Comparison of ENCODE assay signal across 8 cellular contexts in genomic region chr19:47511681-47512080, GRCh38. TPM values are rescaled to one million over a fixed set of nuclear protein-coding genes. Genes with fewer than 3 reads are reported as not detected.
A peak's percentile ranks its signal among the peaks of the same experiment; 100 is the strongest.
DNase-seq lines count a peak whose midpoint lies in the region; ATAC-seq and TF ChIP-seq lines count a peak whose summit lies in the region.
"Had no signal": no experiment of that assay in that cellular context is flagged by ENCODE, and none has a peak within 500 bp of the region (broad histone marks: within the 10 kb centered on the region; RNA-seq: fewer than 3 reads in every experiment).

No MANE protein-coding gene starts in this region.

- H3K9ac ChIP-seq in neuronal stem cell (ENCODE audit: low read depth, low read length, poor library complexity) = no peak overlapping the region

- H3K4ac ChIP-seq in neuronal stem cell (ENCODE audit: low read length) = no peak overlapping the region

- no peak for ATAC-seq in HG03460 (IDR thresholded peaks at IDR 0.05; ENCODE audit: unreplicated experiment)
- ATAC-seq: Right ventricle myocardium inferior had no signal

- H3K27me3 Mint-ChIP-seq in HFFc6 (ENCODE audit: insufficient read depth) = peaks cover 10% of the 10 kb centered on the region
- no peaks in the 10 kb centered on the region for H3K27me3 Mint-ChIP-seq in activated CD4-positive, alpha-beta memory T cell treated with anti-CD3 and anti-CD28 coated beads, Interleukin-2, amount 10 ng/mL, durations not matched to agents 7 days and 5 days

- no peak for TF ChIP-seq POLR2A in spleen (IDR thresholded peaks at IDR 0.05)

- H2AFZ ChIP-seq in neuronal stem cell (ENCODE audit: low read length) = no peak overlapping the region

- POLR2A ChIA-PET in activated CD4-positive, alpha-beta memory T cell treated with anti-CD3 and anti-CD28 coated beads, Interleukin-2, amount 10 ng/mL, durations not matched to agents 7 days and 5 days (lab: Charles Lee) = interaction anchor here (1.6 to 8.4 kb wide), 2 partner anchors 90 to 237 kb away, joined by 3 to 87 read pairs; partner anchors contain the start of gene INAFM1

- CTCF ChIA-PET in activated CD4-positive, alpha-beta memory T cell treated with anti-CD3 and anti-CD28 coated beads, Interleukin-2, amount 10 ng/mL, durations not matched to agents 7 days and 5 days (lab: Charles Lee) = interaction anchor here (1.7 kb wide), 1 partner anchor 28 kb away, joined by 5 read pairs; the partner anchor contains the start of gene KPTN

- H3K4me3 ChIP-seq in spleen (peak overlapping the region in 1 of 8 donors; percentile 84), neuronal stem cell (ENCODE audit: low read length in 2 of 2) (no peak overlapping the region)

- H2AK5ac ChIP-seq in neuronal stem cell (ENCODE audit: low read depth, low read length) = no peak overlapping the region

- no peak overlapping the region for H4K8ac ChIP-seq in neuronal stem cell (ENCODE audit: low read depth, low read length)

- DNase-seq in HFFc6 (peak; percentile 12), iris pigment epithelial cell (ENCODE audit: low read depth) (peak; percentile 54), spleen (no peak), neuronal stem cell (ENCODE audit: low spot score) (no peak), NCI-H146 (lab: John Stamatoyannopoulos, UW) (no peak)
- no peak for DNase-seq in activated CD4-positive, alpha-beta memory T cell treated with anti-CD3 and anti-CD28 coated beads, Interleukin-2, amount 10 ng/mL, durations not matched to agents 7 days and 5 days

- H3K27me3 ChIP-seq in spleen (replicated peaks in 1 of 7) = no peaks in the 10 kb centered on the region
- no peaks in the 10 kb centered on the region for H3K27me3 ChIP-seq in neuronal stem cell (ENCODE audit: control insufficient read depth in 3 of 3, insufficient read depth in 3 of 3, low read depth in 1 of 3, low read length in 3 of 3)

- H3K27ac ChIP-seq in spleen (peak overlapping the region; percentile 38 to 98 (median 66)), neuronal stem cell (replicated peaks; ENCODE audit: low read length) (no peak overlapping the region)

- H3K4me3 Mint-ChIP-seq in HFFc6 = peak overlapping the region; percentile 99
- no peak overlapping the region for H3K4me3 Mint-ChIP-seq in activated CD4-positive, alpha-beta memory T cell treated with anti-CD3 and anti-CD28 coated beads, Interleukin-2, amount 10 ng/mL, durations not matched to agents 7 days and 5 days

- peaks cover 30% of the 10 kb centered on the region for H3K79me1 ChIP-seq in neuronal stem cell (ENCODE audit: low read depth, low read length)

- H2BK12ac ChIP-seq in neuronal stem cell (ENCODE audit: low read length) = no peak overlapping the region

- no peak overlapping the region for H2BK15ac ChIP-seq in neuronal stem cell (ENCODE audit: low read length)

- no peak overlapping the region for H3K4me2 ChIP-seq in neuronal stem cell (ENCODE audit: insufficient read depth, low read length, poor library complexity, severe bottlenecking)

- no peak overlapping the region for H2BK120ac ChIP-seq in neuronal stem cell (ENCODE audit: low read depth, low read length)

- H3K9me3 ChIP-seq in spleen (no peaks in the 10 kb centered on the region), neuronal stem cell (replicated peaks in 1 of 2; ENCODE audit: control insufficient read depth in 2 of 2, insufficient read depth in 1 of 2, low read depth in 1 of 2, low read length in 2 of 2) (no peaks in the 10 kb centered on the region)

- 71 to 90% (median 86%) methylated on average over 7 of the region's 7 CpGs for WGBS in spleen, 5 donors
- no CpG with 5 or more reads among the region's 7 CpGs for WGBS in neuronal stem cell (ENCODE audit: extremely low coverage in 2 of 2, insufficient read length in 2 of 2, insufficient replicate concordance in 1 of 2), 2 donors

- H3K18ac ChIP-seq in neuronal stem cell (ENCODE audit: low read length) = no peak overlapping the region

- H3K14ac ChIP-seq in neuronal stem cell (ENCODE audit: low read length) = no peak overlapping the region

- peaks cover 9% of the 10 kb centered on the region for H3K36me3 Mint-ChIP-seq in HFFc6 (ENCODE audit: low read depth)
- H3K36me3 Mint-ChIP-seq in activated CD4-positive, alpha-beta memory T cell treated with anti-CD3 and anti-CD28 coated beads, Interleukin-2, amount 10 ng/mL, durations not matched to agents 7 days and 5 days (ENCODE audit: low read depth) = peaks cover 30% of the 10 kb centered on the region

- no peak overlapping the region for H3K23ac ChIP-seq in neuronal stem cell (ENCODE audit: low read depth, low read length, poor library complexity)

- no peak overlapping the region for H2BK5ac ChIP-seq in neuronal stem cell (ENCODE audit: low read length)

- H4K91ac ChIP-seq in neuronal stem cell (ENCODE audit: low read depth, low read length, poor library complexity) = no peak overlapping the region

- no peak for TF ChIP-seq CTCF in HFFc6 (IDR thresholded peaks at IDR 0.05)
- TF ChIP-seq CTCF in spleen (IDR thresholded peaks at IDR 0.05 in 8 of 11, conservative IDR thresholded peaks at IDR 0.05 in 3 of 11) = no peak

- peaks cover 42% of the 10 kb centered on the region for H3K4me1 Mint-ChIP-seq in HFFc6 (ENCODE audit: low read depth)
- peaks cover 66% of the 10 kb centered on the region for H3K4me1 Mint-ChIP-seq in activated CD4-positive, alpha-beta memory T cell treated with anti-CD3 and anti-CD28 coated beads, Interleukin-2, amount 10 ng/mL, durations not matched to agents 7 days and 5 days

- intact Hi-C loops in spleen (cut with DNase I; ENCODE audit: low total_unique reads) = no loop called here

- H3K27ac Mint-ChIP-seq in HFFc6 = peak overlapping the region; percentile 99; the same call in 1 of the 2 replicates
- peak overlapping the region; percentile 97 for H3K27ac Mint-ChIP-seq in activated CD4-positive, alpha-beta memory T cell treated with anti-CD3 and anti-CD28 coated beads, Interleukin-2, amount 10 ng/mL, durations not matched to agents 7 days and 5 days

- H3K9me3 Mint-ChIP-seq in HFFc6 = no peaks in the 10 kb centered on the region
- H3K9me3 Mint-ChIP-seq in activated CD4-positive, alpha-beta memory T cell treated with anti-CD3 and anti-CD28 coated beads, Interleukin-2, amount 10 ng/mL, durations not matched to agents 7 days and 5 days = no peaks in the 10 kb centered on the region

- H3K4me1 ChIP-seq in spleen (peaks cover 51 to 92% (median 83%) of the 10 kb centered on the region in 6 donors), neuronal stem cell (ENCODE audit: control insufficient read depth in 2 of 2, insufficient read depth in 1 of 2, low read depth in 1 of 2, low read length in 2 of 2) (peaks cover 5 to 18% of the 10 kb centered on the region in 2 donors)

- H3K36me3 ChIP-seq in spleen (peaks cover 0 to 43% (median under 1%) of the 10 kb centered on the region in 6 donors), neuronal stem cell (replicated peaks in 1 of 2; ENCODE audit: control insufficient read depth in 2 of 2, insufficient read depth in 2 of 2, low read length in 2 of 2) (no peaks in the 10 kb centered on the region)

RNA-seq across cellular contexts. Expression of gene NAPA, which starts 3.2 kb away (rescaled TPM):
- total RNA-seq in HFFc6 (2021; fragmentation: NEBNext Ultra II Directional; extraction: Animal tissue kit (Norgen Biotek cat#: 25700)) = 100 to 1,000 TPM in 5 of 6 experiments, 10 to 100 TPM in 1; 94.4 to 119 (median 109) TPM
- total RNA-seq in activated CD4-positive, alpha-beta memory T cell treated with anti-CD3 and anti-CD28 coated beads, Interleukin-2, amount 10 ng/mL, durations not matched to agents 7 days and 5 days = 100 to 1,000 TPM; 117 to 119 TPM
- total RNA-seq in spleen = 100 to 1,000 TPM in 3 of 7 donors, 10 to 100 TPM in 4; 85.8 to 171 (median 98.1) TPM
- 10 to 100 TPM; 51.3 to 64.1 (median 56.6) TPM for polyA plus RNA-seq in spleen
- 50.2 TPM for polyA plus RNA-seq in neuronal stem cell (2013, experiment 1 of 2)
- 49.4 TPM for polyA plus RNA-seq in neuronal stem cell (2013, experiment 2 of 2)

RNA-seq across cellular contexts. Expression of gene KPTN, which starts 27.7 kb away (rescaled TPM):
- total RNA-seq in HFFc6 (2021; fragmentation: NEBNext Ultra II Directional; extraction: Animal tissue kit (Norgen Biotek cat#: 25700)) = 10 to 100 TPM; 11.1 to 13.6 (median 12.4) TPM
- total RNA-seq in activated CD4-positive, alpha-beta memory T cell treated with anti-CD3 and anti-CD28 coated beads, Interleukin-2, amount 10 ng/mL, durations not matched to agents 7 days and 5 days = 1 to 10 TPM; 6.6 to 7.7 TPM
- 10 to 100 TPM in 2 of 7 donors, 1 to 10 TPM in 5; 3.9 to 12.4 (median 7.4) TPM for total RNA-seq in spleen
- 10 to 100 TPM; 15.0 to 36.3 (median 25.7) TPM for polyA plus RNA-seq in spleen
- 17.3 TPM for polyA plus RNA-seq in neuronal stem cell (2013, experiment 1 of 2)
- 17.4 TPM for polyA plus RNA-seq in neuronal stem cell (2013, experiment 2 of 2)

RNA-seq across cellular contexts. Expression of gene SLC8A2, which starts 40.0 kb away (rescaled TPM):
- total RNA-seq in HFFc6 (2021; fragmentation: NEBNext Ultra II Directional; extraction: Animal tissue kit (Norgen Biotek cat#: 25700)) = not detected
- not detected for total RNA-seq in activated CD4-positive, alpha-beta memory T cell treated with anti-CD3 and anti-CD28 coated beads, Interleukin-2, amount 10 ng/mL, durations not matched to agents 7 days and 5 days
- not detected for total RNA-seq in spleen
- polyA plus RNA-seq in spleen = under 1 TPM in 2 of 3 donors, not detected in 1; 0.02 to 0.19 TPM
- polyA plus RNA-seq in neuronal stem cell (2013, experiment 1 of 2) = 4.7 TPM
- polyA plus RNA-seq in neuronal stem cell (2013, experiment 2 of 2) = 5.5 TPM

Comparison
In these comparisons a context has a peak if more than half of its experiments do, and no peak if none do; other contexts are left out.
1. DNase-seq: peak in HFFc6 (single experiment) and iris pigment epithelial cell (single experiment); none in activated CD4-positive, alpha-beta memory T cell treated with anti-CD3 and anti-CD28 coated beads, Interleukin-2, amount 10 ng/mL, durations not matched to agents 7 days and 5 days (single experiment), spleen (single experiment), neuronal stem cell (single experiment) and NCI-H146 (single experiment).